8 cellular contexts compared by ENCODE assay signal in the genomic region with DNA sequence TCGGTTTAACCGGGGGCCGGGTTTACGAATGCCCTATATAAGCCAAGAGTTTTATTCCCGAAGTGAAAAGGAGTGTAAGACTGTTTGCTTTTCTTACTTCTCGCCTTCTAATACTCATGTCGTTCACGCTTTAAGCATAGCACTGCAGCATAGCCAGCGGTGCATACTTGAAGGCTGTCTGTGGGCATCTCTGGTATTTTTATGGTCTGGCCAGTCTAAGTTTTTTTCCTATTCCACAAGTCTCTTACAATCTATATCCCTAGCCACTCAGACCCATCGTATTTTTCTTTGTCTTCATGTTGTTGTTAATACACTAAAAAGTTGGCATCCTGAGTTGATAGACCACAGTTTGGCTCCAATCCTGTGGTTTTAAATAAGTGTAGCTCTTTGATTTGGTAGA. TPM values are rescaled to one million over a fixed set of nuclear protein-coding genes. Genes with fewer than 3 reads are reported as not detected.
DNase-seq lines count a peak whose midpoint lies in the region; ATAC-seq, FAIRE-seq and TF ChIP-seq lines count a peak whose summit lies in the region.

No MANE protein-coding gene starts in this region.

- no peak for DNase-seq in activated naive CD4-positive, alpha-beta T cell treated with anti-CD3 and anti-CD28 coated beads for 36 hours
- no peak for DNase-seq in activated naive CD4-positive, alpha-beta T cell (lab: John Stamatoyannopoulos, UW)
- DNase-seq in RWPE2 (ENCODE audit: low spot score) = no peak
- DNase-seq in endothelial cell (ENCODE audit: low spot score) = peak; percentile 7
- no peak for DNase-seq in NCI-H2196 (lab: John Stamatoyannopoulos, UW; ENCODE audit: unreplicated experiment)
- no peak for DNase-seq in HTR-8/SVneo (ENCODE audit: insufficient read length, low spot score)

- peaks cover 21% of the 10 kb centered on the region for H3K4me1 ChIP-seq in RWPE2 (ENCODE audit: insufficient read depth, poor library complexity, severe bottlenecking)

- peak overlapping the region; percentile 84 for H3K27ac Mint-ChIP-seq in activated naive CD4-positive, alpha-beta T cell treated with anti-CD3 and anti-CD28 coated beads for 36 hours
- H3K27ac Mint-ChIP-seq in endothelial cell (ENCODE audit: unreplicated experiment) (peak overlapping the region; percentile 77), nephron (peak overlapping the region; percentile 80 to 85 (median 81))

- H3K9me3 Mint-ChIP-seq in activated naive CD4-positive, alpha-beta T cell treated with anti-CD3 and anti-CD28 coated beads for 36 hours = no peaks in the 10 kb centered on the region
- H3K9me3 Mint-ChIP-seq in endothelial cell (ENCODE audit: unreplicated experiment) (no peaks in the 10 kb centered on the region), nephron (no peaks in the 10 kb centered on the region)

- H3K27me3 ChIP-seq in RWPE2 (ENCODE audit: insufficient read depth, poor library complexity, severe bottlenecking) = no peaks in the 10 kb centered on the region

- H3K36me3 Mint-ChIP-seq in activated naive CD4-positive, alpha-beta T cell treated with anti-CD3 and anti-CD28 coated beads for 36 hours (ENCODE audit: low read depth) = peaks cover 19% of the 10 kb centered on the region
- H3K36me3 Mint-ChIP-seq in endothelial cell (ENCODE audit: low read depth, unreplicated experiment) (peaks cover 4% of the 10 kb centered on the region), nephron (ENCODE audit: low read depth) (peaks cover 34% of the 10 kb centered on the region)

- no peak for FAIRE-seq in HTR-8/SVneo (lab: Jason Lieb, UNC)

- H3K9me3 ChIP-seq in RWPE2 (ENCODE audit: severe bottlenecking) = no peaks in the 10 kb centered on the region

- ATAC-seq in RWPE2 (ENCODE audit: low read depth) (0 out of 3 replicates have a peak, but pooled peaks have one; percentile 13), GM21423 (IDR thresholded peaks at IDR 0.05; ENCODE audit: unreplicated experiment) (no peak)

- H3K27me3 Mint-ChIP-seq in activated naive CD4-positive, alpha-beta T cell treated with anti-CD3 and anti-CD28 coated beads for 36 hours (ENCODE audit: low read depth) = no peaks in the 10 kb centered on the region
- H3K27me3 Mint-ChIP-seq in endothelial cell (ENCODE audit: unreplicated experiment) (peaks cover 15% of the 10 kb centered on the region), nephron (ENCODE audit: low read depth) (no peaks in the 10 kb centered on the region)

- CTCF ChIA-PET in activated naive CD4-positive, alpha-beta T cell treated with anti-CD3 and anti-CD28 coated beads for 36 hours (lab: Charles Lee) = interaction anchor here (0.7 to 4.0 kb wide), 2 partner anchors 10 to 58 kb away, joined by 3 to 19 read pairs; no protein-coding TSS in a partner anchor

- H3K4me1 Mint-ChIP-seq in activated naive CD4-positive, alpha-beta T cell treated with anti-CD3 and anti-CD28 coated beads for 36 hours (ENCODE audit: low read depth) = peaks cover 44% of the 10 kb centered on the region
- H3K4me1 Mint-ChIP-seq in endothelial cell (ENCODE audit: unreplicated experiment) (peaks cover 31% of the 10 kb centered on the region), nephron (peaks cover 22% of the 10 kb centered on the region)

- intact Hi-C loops in activated naive CD4-positive, alpha-beta T cell treated with anti-CD3 and anti-CD28 coated beads for 36 hours (cut with micrococcal nuclease) = loop anchor here (1.0 to 10.0 kb wide), 7 partner anchors 48 to 1749 kb away; partner anchors contain the start of genes JAK2, PLPP6, RIC1 and SPATA6L

- peak overlapping the region; percentile 82 for H3K4me3 Mint-ChIP-seq in activated naive CD4-positive, alpha-beta T cell treated with anti-CD3 and anti-CD28 coated beads for 36 hours
- H3K4me3 Mint-ChIP-seq in endothelial cell (ENCODE audit: unreplicated experiment) (peak overlapping the region; percentile 92), nephron (peak overlapping the region; percentile 85 to 93 (median 90))

- TF ChIP-seq CTCF in RWPE2 (IDR thresholded peaks at IDR 0.05; ENCODE audit: poor library complexity, severe bottlenecking) (no peak), endothelial cell (IDR thresholded peaks at IDR 0.05; ENCODE audit: unreplicated experiment) (no peak), nephron (IDR thresholded peaks at IDR 0.05; ENCODE audit: unreplicated experiment in 3 of 3) (no peak)

- H3K27ac ChIP-seq in RWPE2 (ENCODE audit: poor library complexity, severe bottlenecking) = peak overlapping the region; percentile 62

- H3K36me3 ChIP-seq in RWPE2 (ENCODE audit: low read depth) = peaks cover 28% of the 10 kb centered on the region

- peak overlapping the region; percentile 93 for H3K4me3 ChIP-seq in RWPE2 (ENCODE audit: severe bottlenecking)

RNA-seq across cellular contexts. Expression of gene UHRF2, which starts 1.3 kb away (rescaled TPM):
- 10 to 100 TPM; 62.7 to 71.5 TPM for total RNA-seq in activated naive CD4-positive, alpha-beta T cell treated with anti-CD3 and anti-CD28 coated beads for 36 hours
- total RNA-seq in endothelial cell (ENCODE audit: unreplicated experiment) = 55.5 TPM
